Comparison of ENCODE assay signal across 1 cellular context in the genomic region with DNA sequence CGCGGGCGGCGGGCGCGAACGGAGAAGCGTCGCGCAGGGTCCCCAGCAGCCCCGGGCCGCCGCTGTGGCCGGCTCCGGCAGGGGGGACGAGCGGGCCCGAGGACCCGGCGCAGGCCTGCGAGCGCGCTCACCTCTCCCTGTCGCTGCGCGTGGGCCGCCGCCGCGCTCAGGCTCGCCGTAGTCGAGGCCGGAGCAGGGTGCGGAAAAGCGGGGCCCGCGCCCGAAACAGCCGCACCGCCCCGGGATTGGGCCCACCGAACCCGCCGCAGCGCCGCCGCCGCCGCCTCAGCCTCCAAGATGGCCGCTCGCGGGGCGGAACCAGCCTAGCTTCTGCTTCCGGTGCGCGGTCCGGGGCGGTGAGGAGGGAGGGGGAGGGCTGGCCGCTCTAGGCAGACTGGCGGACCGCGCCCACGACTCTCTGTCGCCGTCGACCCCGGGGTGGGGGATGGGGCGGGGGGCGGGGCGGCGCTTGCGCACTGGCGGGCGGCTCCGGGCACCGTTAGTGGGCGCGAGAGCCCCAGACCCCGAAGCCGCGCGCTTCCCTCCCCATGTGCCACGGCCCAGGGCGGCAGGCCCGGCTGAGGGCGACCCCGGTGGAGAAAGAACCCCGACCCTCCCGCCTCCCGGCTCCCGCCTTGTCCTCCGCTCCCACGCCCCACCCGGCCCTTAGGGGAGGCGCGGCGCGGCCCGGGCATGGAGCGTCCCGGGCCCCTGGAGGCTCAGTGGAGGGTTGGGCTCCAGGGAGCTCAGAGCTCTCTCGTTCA.
A peak's percentile ranks its signal among the peaks of the same experiment; 100 is the strongest.
TF ChIP-seq lines count a peak whose summit lies in the region.

A gene (minus strand): TSS at position 320 of the 764 bp plus-strand sequence. CDS start 5,862 bp downstream, outside the sequence.

TF ChIP-seq in HepG2, 621 proteins besides CTCF, POLR2A, EP300 and RAD21 (continued from another document and continues in another):
- TF ChIP-seq FOXK1 (CRISPR knock-in tag; IDR thresholded peaks at IDR 0.05; ENCODE audit: borderline replicate concordance, low read depth) (peak; percentile 45; the same call in 1 of the 2 replicates), ZNF331 (CRISPR knock-in tag; IDR thresholded peaks at IDR 0.05) (peak; percentile 42; the same call in 1 of the 2 replicates), RBFOX2 (IDR thresholded peaks at IDR 0.05; ENCODE audit: low read depth, low read length) (peak; percentile 85), SIN3B (IDR thresholded peaks at IDR 0.05; ENCODE audit: low read length) (no peak), SYNCRIP (IDR thresholded peaks at IDR 0.05; ENCODE audit: insufficient read depth, low read depth, low read length) (no peak), ZNF615 (CRISPR knock-in tag; IDR thresholded peaks at IDR 0.05; ENCODE audit: borderline replicate concordance) (no peak), PHB2 (IDR thresholded peaks at IDR 0.05; ENCODE audit: partially characterized antibody) (no peak), THYN1 (CRISPR knock-in tag; IDR thresholded peaks at IDR 0.05; ENCODE audit: borderline replicate concordance, low read depth) (0 out of 2 replicates have a peak, but pooled peaks have one; percentile 51), ZNF879 (CRISPR knock-in tag; IDR thresholded peaks at IDR 0.05) (0 out of 2 replicates have a peak, but pooled peaks have one; percentile 64), MEF2D (CRISPR knock-in tag; IDR thresholded peaks at IDR 0.05) (no peak), ZNF232 (CRISPR knock-in tag; IDR thresholded peaks at IDR 0.05; ENCODE audit: borderline replicate concordance) (no peak), ETV5 (CRISPR knock-in tag; IDR thresholded peaks at IDR 0.05; ENCODE audit: borderline replicate concordance) (peak; percentile 18; the same call in 1 of the 2 replicates), NFYB (CRISPR knock-in tag; IDR thresholded peaks at IDR 0.05) (0 out of 2 replicates have a peak, but pooled peaks have one; percentile 15), GATA4 (IDR thresholded peaks at IDR 0.05; ENCODE audit: borderline replicate concordance, low read depth) (peak; percentile 33; the same call in 1 of the 2 replicates), HOXA3 (CRISPR knock-in tag; IDR thresholded peaks at IDR 0.05) (peak; percentile 97), TGIF2 (CRISPR knock-in tag; IDR thresholded peaks at IDR 0.05) (no peak; the same call in 1 of the 2 replicates), HNRNPH1 (optimal IDR thresholded peaks at IDR 0.05; ENCODE audit: low read depth, low read length) (no peak), TEAD3 (CRISPR knock-in tag; optimal IDR thresholded peaks at IDR 0.05; ENCODE audit: borderline replicate concordance) (peak; percentile 18), DNMT1 (CRISPR knock-in tag; IDR thresholded peaks at IDR 0.05) (no peak), ZBTB1 (CRISPR knock-in tag; IDR thresholded peaks at IDR 0.05; ENCODE audit: borderline replicate concordance) (no peak)
- TF ChIP-seq, protein P1, sequence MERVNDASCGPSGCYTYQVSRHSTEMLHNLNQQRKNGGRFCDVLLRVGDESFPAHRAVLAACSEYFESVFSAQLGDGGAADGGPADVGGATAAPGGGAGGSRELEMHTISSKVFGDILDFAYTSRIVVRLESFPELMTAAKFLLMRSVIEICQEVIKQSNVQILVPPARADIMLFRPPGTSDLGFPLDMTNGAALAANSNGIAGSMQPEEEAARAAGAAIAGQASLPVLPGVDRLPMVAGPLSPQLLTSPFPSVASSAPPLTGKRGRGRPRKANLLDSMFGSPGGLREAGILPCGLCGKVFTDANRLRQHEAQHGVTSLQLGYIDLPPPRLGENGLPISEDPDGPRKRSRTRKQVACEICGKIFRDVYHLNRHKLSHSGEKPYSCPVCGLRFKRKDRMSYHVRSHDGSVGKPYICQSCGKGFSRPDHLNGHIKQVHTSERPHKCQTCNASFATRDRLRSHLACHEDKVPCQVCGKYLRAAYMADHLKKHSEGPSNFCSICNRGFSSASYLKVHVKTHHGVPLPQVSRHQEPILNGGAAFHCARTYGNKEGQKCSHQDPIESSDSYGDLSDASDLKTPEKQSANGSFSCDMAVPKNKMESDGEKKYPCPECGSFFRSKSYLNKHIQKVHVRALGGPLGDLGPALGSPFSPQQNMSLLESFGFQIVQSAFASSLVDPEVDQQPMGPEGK (CRISPR knock-in tag; IDR thresholded peaks at IDR 0.05), result peak; percentile 42; the same call in 1 of the 2 replicates
- TF ChIP-seq, protein P2, sequence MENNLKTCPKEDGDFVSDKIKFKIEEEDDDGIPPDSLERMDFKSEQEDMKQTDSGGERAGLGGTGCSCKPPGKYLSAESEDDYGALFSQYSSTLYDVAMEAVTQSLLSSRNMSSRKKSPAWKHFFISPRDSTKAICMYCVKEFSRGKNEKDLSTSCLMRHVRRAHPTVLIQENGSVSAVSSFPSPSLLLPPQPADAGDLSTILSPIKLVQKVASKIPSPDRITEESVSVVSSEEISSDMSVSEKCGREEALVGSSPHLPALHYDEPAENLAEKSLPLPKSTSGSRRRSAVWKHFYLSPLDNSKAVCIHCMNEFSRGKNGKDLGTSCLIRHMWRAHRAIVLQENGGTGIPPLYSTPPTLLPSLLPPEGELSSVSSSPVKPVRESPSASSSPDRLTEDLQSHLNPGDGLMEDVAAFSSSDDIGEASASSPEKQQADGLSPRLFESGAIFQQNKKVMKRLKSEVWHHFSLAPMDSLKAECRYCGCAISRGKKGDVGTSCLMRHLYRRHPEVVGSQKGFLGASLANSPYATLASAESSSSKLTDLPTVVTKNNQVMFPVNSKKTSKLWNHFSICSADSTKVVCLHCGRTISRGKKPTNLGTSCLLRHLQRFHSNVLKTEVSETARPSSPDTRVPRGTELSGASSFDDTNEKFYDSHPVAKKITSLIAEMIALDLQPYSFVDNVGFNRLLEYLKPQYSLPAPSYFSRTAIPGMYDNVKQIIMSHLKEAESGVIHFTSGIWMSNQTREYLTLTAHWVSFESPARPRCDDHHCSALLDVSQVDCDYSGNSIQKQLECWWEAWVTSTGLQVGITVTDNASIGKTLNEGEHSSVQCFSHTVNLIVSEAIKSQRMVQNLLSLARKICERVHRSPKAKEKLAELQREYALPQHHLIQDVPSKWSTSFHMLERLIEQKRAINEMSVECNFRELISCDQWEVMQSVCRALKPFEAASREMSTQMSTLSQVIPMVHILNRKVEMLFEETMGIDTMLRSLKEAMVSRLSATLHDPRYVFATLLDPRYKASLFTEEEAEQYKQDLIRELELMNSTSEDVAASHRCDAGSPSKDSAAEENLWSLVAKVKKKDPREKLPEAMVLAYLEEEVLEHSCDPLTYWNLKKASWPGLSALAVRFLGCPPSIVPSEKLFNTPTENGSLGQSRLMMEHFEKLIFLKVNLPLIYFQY (CRISPR knock-in tag; IDR thresholded peaks at IDR 0.05; ENCODE audit: borderline replicate concordance), result peak; percentile 17; the same call in 1 of the 2 replicates
- TF ChIP-seq, protein P3, sequence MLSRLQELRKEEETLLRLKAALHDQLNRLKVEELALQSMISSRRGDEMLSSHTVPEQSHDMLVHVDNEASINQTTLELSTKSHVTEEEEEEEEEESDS (CRISPR knock-in tag; IDR thresholded peaks at IDR 0.05; ENCODE audit: borderline replicate concordance), result 0 out of 2 replicates have a peak, but pooled peaks have one; percentile 39
- TF ChIP-seq, protein P4, sequence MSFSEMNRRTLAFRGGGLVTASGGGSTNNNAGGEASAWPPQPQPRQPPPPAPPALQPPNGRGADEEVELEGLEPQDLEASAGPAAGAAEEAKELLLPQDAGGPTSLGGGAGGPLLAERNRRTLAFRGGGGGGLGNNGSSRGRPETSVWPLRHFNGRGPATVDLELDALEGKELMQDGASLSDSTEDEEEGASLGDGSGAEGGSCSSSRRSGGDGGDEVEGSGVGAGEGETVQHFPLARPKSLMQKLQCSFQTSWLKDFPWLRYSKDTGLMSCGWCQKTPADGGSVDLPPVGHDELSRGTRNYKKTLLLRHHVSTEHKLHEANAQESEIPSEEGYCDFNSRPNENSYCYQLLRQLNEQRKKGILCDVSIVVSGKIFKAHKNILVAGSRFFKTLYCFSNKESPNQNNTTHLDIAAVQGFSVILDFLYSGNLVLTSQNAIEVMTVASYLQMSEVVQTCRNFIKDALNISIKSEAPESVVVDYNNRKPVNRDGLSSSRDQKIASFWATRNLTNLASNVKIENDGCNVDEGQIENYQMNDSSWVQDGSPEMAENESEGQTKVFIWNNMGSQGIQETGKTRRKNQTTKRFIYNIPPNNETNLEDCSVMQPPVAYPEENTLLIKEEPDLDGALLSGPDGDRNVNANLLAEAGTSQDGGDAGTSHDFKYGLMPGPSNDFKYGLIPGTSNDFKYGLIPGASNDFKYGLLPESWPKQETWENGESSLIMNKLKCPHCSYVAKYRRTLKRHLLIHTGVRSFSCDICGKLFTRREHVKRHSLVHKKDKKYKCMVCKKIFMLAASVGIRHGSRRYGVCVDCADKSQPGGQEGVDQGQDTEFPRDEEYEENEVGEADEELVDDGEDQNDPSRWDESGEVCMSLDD (CRISPR knock-in tag; IDR thresholded peaks at IDR 0.05; ENCODE audit: borderline replicate concordance), result no peak
- TF ChIP-seq, protein P5, sequence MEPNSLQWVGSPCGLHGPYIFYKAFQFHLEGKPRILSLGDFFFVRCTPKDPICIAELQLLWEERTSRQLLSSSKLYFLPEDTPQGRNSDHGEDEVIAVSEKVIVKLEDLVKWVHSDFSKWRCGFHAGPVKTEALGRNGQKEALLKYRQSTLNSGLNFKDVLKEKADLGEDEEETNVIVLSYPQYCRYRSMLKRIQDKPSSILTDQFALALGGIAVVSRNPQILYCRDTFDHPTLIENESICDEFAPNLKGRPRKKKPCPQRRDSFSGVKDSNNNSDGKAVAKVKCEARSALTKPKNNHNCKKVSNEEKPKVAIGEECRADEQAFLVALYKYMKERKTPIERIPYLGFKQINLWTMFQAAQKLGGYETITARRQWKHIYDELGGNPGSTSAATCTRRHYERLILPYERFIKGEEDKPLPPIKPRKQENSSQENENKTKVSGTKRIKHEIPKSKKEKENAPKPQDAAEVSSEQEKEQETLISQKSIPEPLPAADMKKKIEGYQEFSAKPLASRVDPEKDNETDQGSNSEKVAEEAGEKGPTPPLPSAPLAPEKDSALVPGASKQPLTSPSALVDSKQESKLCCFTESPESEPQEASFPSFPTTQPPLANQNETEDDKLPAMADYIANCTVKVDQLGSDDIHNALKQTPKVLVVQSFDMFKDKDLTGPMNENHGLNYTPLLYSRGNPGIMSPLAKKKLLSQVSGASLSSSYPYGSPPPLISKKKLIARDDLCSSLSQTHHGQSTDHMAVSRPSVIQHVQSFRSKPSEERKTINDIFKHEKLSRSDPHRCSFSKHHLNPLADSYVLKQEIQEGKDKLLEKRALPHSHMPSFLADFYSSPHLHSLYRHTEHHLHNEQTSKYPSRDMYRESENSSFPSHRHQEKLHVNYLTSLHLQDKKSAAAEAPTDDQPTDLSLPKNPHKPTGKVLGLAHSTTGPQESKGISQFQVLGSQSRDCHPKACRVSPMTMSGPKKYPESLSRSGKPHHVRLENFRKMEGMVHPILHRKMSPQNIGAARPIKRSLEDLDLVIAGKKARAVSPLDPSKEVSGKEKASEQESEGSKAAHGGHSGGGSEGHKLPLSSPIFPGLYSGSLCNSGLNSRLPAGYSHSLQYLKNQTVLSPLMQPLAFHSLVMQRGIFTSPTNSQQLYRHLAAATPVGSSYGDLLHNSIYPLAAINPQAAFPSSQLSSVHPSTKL (CRISPR knock-in tag; IDR thresholded peaks at IDR 0.05), result 0 out of 2 replicates have a peak, but pooled peaks have one; percentile 17
- TF ChIP-seq, protein P6, sequence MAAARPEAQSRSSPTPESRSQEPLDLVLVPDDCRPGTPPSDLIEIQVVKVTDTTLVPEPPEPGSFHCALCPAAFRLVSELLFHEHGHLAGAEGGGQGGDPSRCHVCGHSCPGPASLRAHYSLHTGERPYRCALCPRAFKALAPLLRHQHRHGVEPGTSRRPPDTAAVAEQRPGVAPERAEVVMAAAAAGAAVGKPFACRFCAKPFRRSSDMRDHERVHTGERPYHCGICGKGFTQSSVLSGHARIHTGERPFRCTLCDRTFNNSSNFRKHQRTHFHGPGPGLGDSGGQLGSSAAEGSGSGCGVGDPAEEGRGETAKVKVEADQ (CRISPR knock-in tag; IDR thresholded peaks at IDR 0.05; ENCODE audit: borderline replicate concordance), result no peak
- TF ChIP-seq, protein P7, sequence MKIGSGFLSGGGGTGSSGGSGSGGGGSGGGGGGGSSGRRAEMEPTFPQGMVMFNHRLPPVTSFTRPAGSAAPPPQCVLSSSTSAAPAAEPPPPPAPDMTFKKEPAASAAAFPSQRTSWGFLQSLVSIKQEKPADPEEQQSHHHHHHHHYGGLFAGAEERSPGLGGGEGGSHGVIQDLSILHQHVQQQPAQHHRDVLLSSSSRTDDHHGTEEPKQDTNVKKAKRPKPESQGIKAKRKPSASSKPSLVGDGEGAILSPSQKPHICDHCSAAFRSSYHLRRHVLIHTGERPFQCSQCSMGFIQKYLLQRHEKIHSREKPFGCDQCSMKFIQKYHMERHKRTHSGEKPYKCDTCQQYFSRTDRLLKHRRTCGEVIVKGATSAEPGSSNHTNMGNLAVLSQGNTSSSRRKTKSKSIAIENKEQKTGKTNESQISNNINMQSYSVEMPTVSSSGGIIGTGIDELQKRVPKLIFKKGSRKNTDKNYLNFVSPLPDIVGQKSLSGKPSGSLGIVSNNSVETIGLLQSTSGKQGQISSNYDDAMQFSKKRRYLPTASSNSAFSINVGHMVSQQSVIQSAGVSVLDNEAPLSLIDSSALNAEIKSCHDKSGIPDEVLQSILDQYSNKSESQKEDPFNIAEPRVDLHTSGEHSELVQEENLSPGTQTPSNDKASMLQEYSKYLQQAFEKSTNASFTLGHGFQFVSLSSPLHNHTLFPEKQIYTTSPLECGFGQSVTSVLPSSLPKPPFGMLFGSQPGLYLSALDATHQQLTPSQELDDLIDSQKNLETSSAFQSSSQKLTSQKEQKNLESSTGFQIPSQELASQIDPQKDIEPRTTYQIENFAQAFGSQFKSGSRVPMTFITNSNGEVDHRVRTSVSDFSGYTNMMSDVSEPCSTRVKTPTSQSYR (CRISPR knock-in tag; IDR thresholded peaks at IDR 0.05; ENCODE audit: borderline replicate concordance), result peak; percentile 89
- TF ChIP-seq, protein P8, sequence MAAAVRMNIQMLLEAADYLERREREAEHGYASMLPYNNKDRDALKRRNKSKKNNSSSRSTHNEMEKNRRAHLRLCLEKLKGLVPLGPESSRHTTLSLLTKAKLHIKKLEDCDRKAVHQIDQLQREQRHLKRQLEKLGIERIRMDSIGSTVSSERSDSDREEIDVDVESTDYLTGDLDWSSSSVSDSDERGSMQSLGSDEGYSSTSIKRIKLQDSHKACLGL (CRISPR knock-in tag; IDR thresholded peaks at IDR 0.05), result no peak
- TF ChIP-seq, protein P9, sequence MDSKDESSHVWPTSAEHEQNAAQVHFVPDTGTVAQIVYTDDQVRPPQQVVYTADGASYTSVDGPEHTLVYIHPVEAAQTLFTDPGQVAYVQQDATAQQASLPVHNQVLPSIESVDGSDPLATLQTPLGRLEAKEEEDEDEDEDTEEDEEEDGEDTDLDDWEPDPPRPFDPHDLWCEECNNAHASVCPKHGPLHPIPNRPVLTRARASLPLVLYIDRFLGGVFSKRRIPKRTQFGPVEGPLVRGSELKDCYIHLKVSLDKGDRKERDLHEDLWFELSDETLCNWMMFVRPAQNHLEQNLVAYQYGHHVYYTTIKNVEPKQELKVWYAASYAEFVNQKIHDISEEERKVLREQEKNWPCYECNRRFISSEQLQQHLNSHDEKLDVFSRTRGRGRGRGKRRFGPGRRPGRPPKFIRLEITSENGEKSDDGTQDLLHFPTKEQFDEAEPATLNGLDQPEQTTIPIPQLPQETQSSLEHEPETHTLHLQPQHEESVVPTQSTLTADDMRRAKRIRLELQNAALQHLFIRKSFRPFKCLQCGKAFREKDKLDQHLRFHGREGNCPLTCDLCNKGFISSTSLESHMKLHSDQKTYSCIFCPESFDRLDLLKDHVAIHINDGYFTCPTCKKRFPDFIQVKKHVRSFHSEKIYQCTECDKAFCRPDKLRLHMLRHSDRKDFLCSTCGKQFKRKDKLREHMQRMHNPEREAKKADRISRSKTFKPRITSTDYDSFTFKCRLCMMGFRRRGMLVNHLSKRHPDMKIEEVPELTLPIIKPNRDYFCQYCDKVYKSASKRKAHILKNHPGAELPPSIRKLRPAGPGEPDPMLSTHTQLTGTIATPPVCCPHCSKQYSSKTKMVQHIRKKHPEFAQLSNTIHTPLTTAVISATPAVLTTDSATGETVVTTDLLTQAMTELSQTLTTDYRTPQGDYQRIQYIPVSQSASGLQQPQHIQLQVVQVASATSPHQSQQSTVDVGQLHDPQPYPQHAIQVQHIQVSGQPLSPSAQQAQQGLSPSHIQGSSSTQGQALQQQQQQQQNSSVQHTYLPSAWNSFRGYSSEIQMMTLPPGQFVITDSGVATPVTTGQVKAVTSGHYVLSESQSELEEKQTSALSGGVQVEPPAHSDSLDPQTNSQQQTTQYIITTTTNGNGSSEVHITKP (CRISPR knock-in tag; IDR thresholded peaks at IDR 0.05; ENCODE audit: low read depth), result no peak
